ENCODE assay signal across 8 cellular contexts in genomic region chr20:62355527-62356142, GRCh38. TPM values are rescaled to one million over a fixed set of nuclear protein-coding genes. Genes with fewer than 3 reads are reported as not detected.
DNase-seq lines count a peak whose midpoint lies in the region; ATAC-seq and TF ChIP-seq lines count a peak whose summit lies in the region.
"Had no signal": no experiment of that assay in that cellular context is flagged by ENCODE, and none has a peak within 500 bp of the region (broad histone marks: within the 10 kb centered on the region; RNA-seq: fewer than 3 reads in every experiment).

No MANE protein-coding gene starts in this region.

- H2BK5ac ChIP-seq in mesendoderm (ENCODE audit: low read length) = peak overlapping the region; percentile 11

- WGBS in mesendoderm (ENCODE audit: extremely low coverage, insufficient coverage, low lambda C conversion rate) = no CpG with 5 or more reads among the region's 19 CpGs

- peak overlapping the region; percentile 17 for H3K18ac ChIP-seq in mesendoderm (ENCODE audit: low read length)

- H3K4me3 Mint-ChIP-seq in type B pancreatic cell (no peak overlapping the region), T-helper 17 cell (no peak overlapping the region)
- H3K4me3 Mint-ChIP-seq: activated CD8-positive, alpha-beta T cell treated with anti-CD3 and anti-CD28 coated beads for 36 hours had no signal

- peak overlapping the region; percentile 64 for H3K56ac ChIP-seq in mesendoderm (ENCODE audit: low read length)

- peaks cover 38% of the 10 kb centered on the region for H3K79me2 ChIP-seq in mesendoderm (ENCODE audit: control insufficient read depth, insufficient read depth, low read length)

- TF ChIP-seq CTCF in type B pancreatic cell (conservative IDR thresholded peaks at IDR 0.05) = no peak

- no peaks in the 10 kb centered on the region for H3K9me3 Mint-ChIP-seq in type B pancreatic cell
- H3K9me3 Mint-ChIP-seq: activated CD8-positive, alpha-beta T cell treated with anti-CD3 and anti-CD28 coated beads for 36 hours had no signal

- H4K8ac ChIP-seq in mesendoderm (ENCODE audit: low read depth, low read length) = no peak overlapping the region

- H3K27ac ChIP-seq in duodenal mucosa (ENCODE audit: low read depth, low read length) = peak overlapping the region; percentile 23
- H3K27ac ChIP-seq in mesendoderm (ENCODE audit: low read depth, low read length) = peak overlapping the region; percentile 60

- H3K9me3 ChIP-seq in duodenal mucosa (ENCODE audit: control insufficient read depth in 1 of 2, low read length in 2 of 2) (no peaks in the 10 kb centered on the region), T-helper 17 cell (ENCODE audit: control insufficient read depth, low read length, poor library complexity, severe bottlenecking) (no peaks in the 10 kb centered on the region)

- H3K36me3 Mint-ChIP-seq in type B pancreatic cell = no peaks in the 10 kb centered on the region
- no peaks in the 10 kb centered on the region for H3K36me3 Mint-ChIP-seq in T-helper 17 cell (ENCODE audit: low read depth)

- DNase-seq in NCI-H2196 treated with DMSO at 0.1 percent for 48 hours (lab: John Stamatoyannopoulos, UW; ENCODE audit: unreplicated experiment) (peak; percentile 30), mesendoderm (peak; percentile 71), type B pancreatic cell (ENCODE audit: extremely low spot score, unreplicated experiment) (no peak), T-helper 17 cell (no peak), NCI-H1436 treated with DMSO at 0.1 percent for 48 hours (lab: John Stamatoyannopoulos, UW) (no peak)
- DNase-seq: activated CD8-positive, alpha-beta T cell treated with anti-CD3 and anti-CD28 coated beads for 36 hours had no signal

- H2AK5ac ChIP-seq in mesendoderm (ENCODE audit: low read length) = no peak overlapping the region

- H3K4me1 ChIP-seq in duodenal mucosa (ENCODE audit: control insufficient read depth in 1 of 2, insufficient read depth in 2 of 2, low read length in 2 of 2) (peaks cover 9 to 44% of the 10 kb centered on the region in 2 donors), mesendoderm (ENCODE audit: control insufficient read depth, low read depth, low read length) (peaks cover 6% of the 10 kb centered on the region)

- H3K27ac Mint-ChIP-seq in type B pancreatic cell = peak overlapping the region; percentile 78
- H3K27ac Mint-ChIP-seq in T-helper 17 cell = no peak overlapping the region
- H3K27ac Mint-ChIP-seq: activated CD8-positive, alpha-beta T cell treated with anti-CD3 and anti-CD28 coated beads for 36 hours had no signal

- H3K4ac ChIP-seq in mesendoderm (ENCODE audit: low read depth, low read length) = no peak overlapping the region

- H3K4me2 ChIP-seq in mesendoderm (ENCODE audit: low read length) = no peak overlapping the region

- H3K27me3 Mint-ChIP-seq in type B pancreatic cell = no peaks in the 10 kb centered on the region
- H3K27me3 Mint-ChIP-seq in T-helper 17 cell = no peaks in the 10 kb centered on the region
- H3K27me3 Mint-ChIP-seq: activated CD8-positive, alpha-beta T cell treated with anti-CD3 and anti-CD28 coated beads for 36 hours had no signal

- no peak overlapping the region for H3K9ac ChIP-seq in duodenal mucosa (ENCODE audit: low read depth in 1 of 2, low read length in 2 of 2)
- H3K9ac ChIP-seq in mesendoderm (ENCODE audit: low read length) = peak overlapping the region; percentile 40

- no peaks in the 10 kb centered on the region for H3K4me1 Mint-ChIP-seq in type B pancreatic cell (ENCODE audit: unreplicated experiment)
- no peaks in the 10 kb centered on the region for H3K4me1 Mint-ChIP-seq in T-helper 17 cell

- no peak overlapping the region for H4K5ac ChIP-seq in mesendoderm (ENCODE audit: low read length)

- no peaks in the 10 kb centered on the region for H3K36me3 ChIP-seq in duodenal mucosa (ENCODE audit: control insufficient read depth in 1 of 2, insufficient read depth in 2 of 2, low read length in 2 of 2)
- peaks cover 2% of the 10 kb centered on the region for H3K36me3 ChIP-seq in mesendoderm (ENCODE audit: control insufficient read depth, insufficient read depth, low read length)

- no peak overlapping the region for H2BK15ac ChIP-seq in mesendoderm (replicated peaks; ENCODE audit: low read depth)

- H3K79me1 ChIP-seq in mesendoderm (ENCODE audit: low read length) = peaks cover 2% of the 10 kb centered on the region

- H3K27me3 ChIP-seq in duodenal mucosa (ENCODE audit: control insufficient read depth in 1 of 2, insufficient read depth in 2 of 2, low read length in 2 of 2) (no peaks in the 10 kb centered on the region), mesendoderm (ENCODE audit: insufficient read depth, low read length, poor library complexity) (no peaks in the 10 kb centered on the region)

- H3K23ac ChIP-seq in mesendoderm (ENCODE audit: low read length) = no peak overlapping the region

- ATAC-seq in GM18873 (IDR thresholded peaks at IDR 0.05; ENCODE audit: low FRiP score, unreplicated experiment) (no peak), T-helper 17 cell (no peak)
- ATAC-seq: activated CD8-positive, alpha-beta T cell treated with anti-CD3 and anti-CD28 coated beads for 36 hours had no signal

- H2BK120ac ChIP-seq in mesendoderm (ENCODE audit: low read depth, low read length) = no peak overlapping the region

- H3K4me3 ChIP-seq in duodenal mucosa (ENCODE audit: low read depth in 1 of 2, low read length in 2 of 2) (no peak overlapping the region), mesendoderm (ENCODE audit: low read length) (no peak overlapping the region)

RNA-seq across cellular contexts. Expression of gene LAMA5, which starts 11.5 kb away (rescaled TPM):
- polyA plus RNA-seq in mesendoderm (2013, experiment 1 of 2) = 39.1 TPM
- polyA plus RNA-seq in mesendoderm (2013, experiment 2 of 2) = 37.2 TPM
- 246 and 611 TPM in 2 replicates for total RNA-seq in type B pancreatic cell (ENCODE audit: low replicate concordance)
- under 1 TPM; 0.50 to 0.72 TPM for total RNA-seq in T-helper 17 cell

RNA-seq across cellular contexts. Expression of gene RPS21, which starts 31.3 kb away (rescaled TPM):
- 3,271 TPM for polyA plus RNA-seq in mesendoderm (2013, experiment 1 of 2)
- 3,207 TPM for polyA plus RNA-seq in mesendoderm (2013, experiment 2 of 2)
- total RNA-seq in type B pancreatic cell (ENCODE audit: low replicate concordance) = 1,432 and 1,737 TPM in 2 replicates
- total RNA-seq in T-helper 17 cell = 1,000 to 10,000 TPM; 2,821 to 2,836 TPM

RNA-seq across cellular contexts. Expression of gene CABLES2, which starts 51.5 kb away (rescaled TPM):
- 4.4 TPM for polyA plus RNA-seq in mesendoderm (2013, experiment 1 of 2)
- 4.3 TPM for polyA plus RNA-seq in mesendoderm (2013, experiment 2 of 2)
- 11.7 and 18.4 TPM in 2 replicates for total RNA-seq in type B pancreatic cell (ENCODE audit: low replicate concordance)
- total RNA-seq in T-helper 17 cell = 1 to 10 TPM; 4.5 to 5.6 TPM

RNA-seq across cellular contexts. Expression of gene ADRM1, which starts 52.8 kb away (rescaled TPM):
- polyA plus RNA-seq in mesendoderm (2013, experiment 1 of 2) = 166 TPM
- polyA plus RNA-seq in mesendoderm (2013, experiment 2 of 2) = 164 TPM
- total RNA-seq in type B pancreatic cell (ENCODE audit: low replicate concordance) = 67.2 and 71.5 TPM in 2 replicates
- total RNA-seq in T-helper 17 cell = 10 to 100 TPM; 47.3 to 54.2 TPM

Comparison
In these comparisons a context has a peak if more than half of its experiments do, and no peak if none do; other contexts are left out.
1. DNase-seq: peak in NCI-H2196 treated with DMSO at 0.1 percent for 48 hours (single experiment) and mesendoderm (single experiment); none in type B pancreatic cell (single experiment), T-helper 17 cell (0 of 3) and NCI-H1436 treated with DMSO at 0.1 percent for 48 hours (single experiment).
2. RNA of gene LAMA5, which starts 11.5 kb away (total RNA-seq): 246 to 611 TPM in type B pancreatic cell; 0.50 to 0.72 TPM in T-helper 17 cell; every median in the first group is over 100 times any median in the second.